In the genomic region with DNA sequence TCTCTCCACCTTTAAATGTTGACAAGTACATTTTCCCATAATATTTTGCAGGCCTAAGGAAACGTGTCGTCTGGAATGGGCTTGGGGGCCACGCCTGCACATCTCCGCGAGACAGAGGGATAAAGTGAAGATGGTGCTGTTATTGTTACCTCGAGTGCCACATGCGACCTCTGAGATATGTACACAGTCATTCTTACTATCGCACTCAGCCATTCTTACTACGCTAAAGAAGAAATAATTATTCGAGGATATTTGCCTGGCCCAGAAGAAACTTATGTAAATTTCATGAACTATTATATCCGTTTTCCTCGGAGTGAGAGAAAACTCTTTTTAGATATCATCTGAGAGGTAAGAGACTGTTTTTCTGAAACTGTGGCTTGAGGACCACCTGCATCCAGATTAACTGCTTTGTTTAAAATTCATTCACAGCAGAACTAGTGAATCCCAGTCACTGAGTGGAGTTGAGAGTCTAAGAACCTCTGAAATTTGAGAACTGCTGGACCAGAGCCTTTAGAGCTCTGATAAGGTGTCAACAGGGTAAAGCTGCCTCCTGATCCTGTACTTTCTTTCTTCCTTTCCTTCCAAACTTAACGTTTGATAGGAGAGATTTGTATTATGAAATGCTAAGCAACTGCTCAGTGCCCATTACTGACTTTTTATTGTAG, we compare ENCODE assay signal across 8 cellular contexts.
DNase-seq lines count a peak whose midpoint lies in the region; ATAC-seq and TF ChIP-seq lines count a peak whose summit lies in the region.

No MANE protein-coding gene starts in this region.

- peaks cover 12 to 13% of the 10 kb centered on the region in 2 donors for H3K4me1 ChIP-seq in duodenal mucosa (ENCODE audit: control insufficient read depth in 1 of 2, insufficient read depth in 2 of 2, low read length in 2 of 2)

- no peaks in the 10 kb centered on the region for H3K27me3 ChIP-seq in duodenal mucosa (ENCODE audit: control insufficient read depth in 1 of 2, insufficient read depth in 2 of 2, low read length in 2 of 2)

- no peaks in the 10 kb centered on the region for H3K36me3 ChIP-seq in duodenal mucosa (ENCODE audit: control insufficient read depth in 1 of 2, insufficient read depth in 2 of 2, low read length in 2 of 2)

- DNase-seq in NCI-H2227 treated with DMSO at 0.1 percent for 48 hours (lab: John Stamatoyannopoulos, UW) (peak; percentile 22), NCI-H2227 (lab: John Stamatoyannopoulos, UW; ENCODE audit: unreplicated experiment) (no peak), LNCaP clone FGC (ENCODE audit: low read depth) (no peak), skeletal muscle cell (ENCODE audit: low read depth) (no peak), C1 segment of cervical spinal cord (lab: John Stamatoyannopoulos, UW) (no peak), DMS79 (lab: John Stamatoyannopoulos, UW) (no peak)

- H3K4me3 ChIP-seq in LNCaP clone FGC (ENCODE audit: low read depth, low read length) = peak overlapping the region; percentile 78
- H3K4me3 ChIP-seq in duodenal mucosa (ENCODE audit: low read depth in 1 of 2, low read length in 2 of 2) = peak overlapping the region; percentile 88 to 91
- peak overlapping the region; percentile 96 for H3K4me3 ChIP-seq in skeletal muscle cell (ENCODE audit: low read depth, low read length)

- ATAC-seq in HG03521 (IDR thresholded peaks at IDR 0.05; ENCODE audit: unreplicated experiment) = no peak

- H3K27ac ChIP-seq in duodenal mucosa (ENCODE audit: low read depth, low read length) = no peak overlapping the region

- peak overlapping the region; percentile 67 to 90 for H3K9ac ChIP-seq in duodenal mucosa (ENCODE audit: low read depth in 1 of 2, low read length in 2 of 2)

- no peak for TF ChIP-seq CTCF in LNCaP clone FGC (IDR thresholded peaks at IDR 0.05; ENCODE audit: control insufficient read depth, extremely low read depth, insufficient read depth)

- no peaks in the 10 kb centered on the region for H3K9me3 ChIP-seq in duodenal mucosa (ENCODE audit: control insufficient read depth in 1 of 2, low read length in 2 of 2)
